ENCODE assay signal across 15 cellular contexts in the genomic region with DNA sequence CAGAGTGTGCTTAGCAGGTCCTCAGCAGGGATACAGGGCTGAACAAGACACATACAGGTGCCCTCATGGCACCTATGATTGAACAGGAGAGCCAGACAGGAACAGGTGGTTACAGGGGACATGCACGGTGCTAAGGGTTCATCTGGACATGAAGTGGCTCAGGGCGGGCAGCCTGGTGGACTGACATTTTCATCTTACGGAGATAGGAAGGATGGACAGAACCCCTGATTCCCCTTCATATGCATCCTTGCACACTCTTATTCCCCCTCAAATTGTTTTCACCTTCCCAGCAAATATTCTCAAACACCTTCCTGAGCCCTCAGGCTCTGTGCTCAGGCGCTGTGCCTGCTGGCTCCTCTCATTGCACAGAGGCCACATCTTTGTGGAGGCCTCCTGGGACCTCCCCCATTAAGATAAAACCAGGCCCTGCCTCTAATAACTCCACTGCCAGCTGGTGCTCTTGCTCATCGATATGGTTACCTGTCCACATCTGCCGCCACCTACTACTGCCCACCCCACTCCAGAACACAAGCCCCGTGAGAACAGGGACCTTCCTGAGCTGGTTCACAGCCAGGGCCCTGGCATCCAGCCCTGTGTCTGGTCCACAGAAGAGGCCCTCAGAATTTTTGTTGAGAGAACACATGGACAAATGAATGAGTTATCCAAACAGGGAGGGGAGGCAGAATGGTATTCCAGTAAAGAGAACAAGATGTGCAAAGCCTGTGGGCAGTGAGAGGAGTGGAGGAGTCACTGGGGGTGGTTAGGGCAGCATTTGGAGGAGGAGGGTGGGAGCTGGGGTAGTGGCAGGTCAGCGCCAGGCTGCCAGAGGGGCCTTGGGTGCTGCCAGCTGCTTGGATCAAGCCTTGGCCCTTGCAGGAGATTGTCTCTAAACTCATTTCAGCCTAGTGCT.
DNase-seq lines count a peak whose midpoint lies in the region; ATAC-seq and TF ChIP-seq lines count a peak whose summit lies in the region.
"Had no signal": no experiment of that assay in that cellular context is flagged by ENCODE, and none has a peak within 500 bp of the region (broad histone marks: within the 10 kb centered on the region; RNA-seq: fewer than 3 reads in every experiment).

No MANE protein-coding gene starts in this region.

- H3K4me2 ChIP-seq in SK-N-SH, result no peak overlapping the region

- TF ChIP-seq CTCF in SK-N-SH (IDR thresholded peaks at IDR 0.05) (no peak), tibial artery (IDR thresholded peaks at IDR 0.05) (no peak)

- no peaks in the 10 kb centered on the region for H3K79me2 ChIP-seq in SK-N-SH (ENCODE audit: insufficient read depth)

- 81% methylated on average over 8 of the region's 8 CpGs for whole genome bisulfite sequencing in SK-N-SH (ENCODE audit: low lambda C conversion rate)

- H3K36me3 ChIP-seq in SK-N-SH (replicated peaks in 1 of 2; ENCODE audit: control insufficient read depth in 1 of 2, insufficient read depth in 2 of 2, low read length in 1 of 2), result peaks cover 0 to 14% of the 10 kb centered on the region in 2 experiments
- peaks cover 0 to 33% (median 0%) of the 10 kb centered on the region in 3 donors for H3K36me3 ChIP-seq in tibial artery

- TF ChIP-seq EP300 in SK-N-SH (IDR thresholded peaks at IDR 0.05; ENCODE audit: borderline replicate concordance in 1 of 2, low read depth in 1 of 2, low read length in 1 of 2), result no peak

- TF ChIP-seq RAD21 in SK-N-SH (IDR thresholded peaks at IDR 0.05; ENCODE audit: low read length), result no peak

- H3K9ac ChIP-seq in SK-N-SH, result no peak overlapping the region

- H3K9me3 ChIP-seq in SK-N-SH, result no peaks in the 10 kb centered on the region
- no peaks in the 10 kb centered on the region for H3K9me3 ChIP-seq in tibial artery

- DNase-seq in SK-N-SH (no peak), caudate nucleus (lab: John Stamatoyannopoulos, UW) (peak in 4 of 61 donors; percentile 10 to 41 (median 21)), left lobe of liver (ENCODE audit: low spot score) (peak; percentile 35), tibial artery (peak in 1 of 2 donors; percentile 68), retina (no peak), NCI-H1417 (lab: John Stamatoyannopoulos, UW) (no peak)
- DNase-seq: ACHN; activated CD4-positive, CD25-positive, alpha-beta regulatory T cell treated with anti-CD3 and anti-CD28 coated beads, Interleukin-2, amount 50 U/mL, for 72 hours; activated T-cell treated with anti-CD3 and anti-CD28 coated beads, Interleukin-2, amount 50 U/mL, for 48 hours; HFFc6; PC-3; T-cell had no signal

- peaks cover 5% of the 10 kb centered on the region for H3F3A ChIP-seq in SK-N-SH (replicated peaks; ENCODE audit: insufficient read depth)

- intact Hi-C loops in tibial artery (cut with DNase I; ENCODE audit: low total_unique reads), result no loop called here

- POLR2A ChIA-PET in SK-N-SH (lab: Yijun Ruan, JAX), result no interaction called here

- H3K27me3 ChIP-seq in SK-N-SH (ENCODE audit: insufficient read depth), result no peaks in the 10 kb centered on the region
- no peaks in the 10 kb centered on the region for H3K27me3 ChIP-seq in tibial artery

- H3K4me3 ChIP-seq in SK-N-SH (ENCODE audit: low read depth in 2 of 2, low read length in 1 of 2) (no peak overlapping the region), tibial artery (no peak overlapping the region)

- H3K27ac ChIP-seq in SK-N-SH (ENCODE audit: low read depth in 2 of 2, low read length in 1 of 2) (peak overlapping the region in 1 of 2 experiments; percentile 54; a peak in 2 of 4 replicates), caudate nucleus (ENCODE audit: low read depth, low read length) (peak overlapping the region; percentile 14), tibial artery (peak overlapping the region; percentile 83 to 93)

- H3K9me2 ChIP-seq in SK-N-SH, result no peaks in the 10 kb centered on the region

- H2AFZ ChIP-seq in SK-N-SH (ENCODE audit: low read depth), result no peak overlapping the region

- ATAC-seq in SK-N-SH treated with all-trans-retinoic acid at 6 μM for 48 hours (no peak; the same call in 1 of the 3 replicates), left lobe of liver (no peak), HG03571 (IDR thresholded peaks at IDR 0.05; ENCODE audit: unreplicated experiment) (no peak)
- ATAC-seq: natural killer cell treated with Interleukin-12 subunit alpha and Interleukin-12 subunit beta and Interleukin-15 and Interleukin-18, amount 100 ng/mL, for 72 hours; PC-3; T-cell had no signal

- CTCF ChIA-PET in SK-N-SH (lab: Yijun Ruan, JAX), result interaction anchor here (0.8 kb wide), 1 partner anchor 11 kb away, joined by 3 read pairs; no protein-coding TSS in a partner anchor

- H4K20me1 ChIP-seq in SK-N-SH (ENCODE audit: insufficient read depth), result no peaks in the 10 kb centered on the region

- peaks cover 19 to 43% of the 10 kb centered on the region in 2 experiments; a peak in 2 of 4 replicates for H3K4me1 ChIP-seq in SK-N-SH (ENCODE audit: control insufficient read depth in 1 of 2, insufficient read depth in 2 of 2, low read depth in 1 of 2, low read length in 1 of 2)
- H3K4me1 ChIP-seq in tibial artery, result peaks cover 13 to 53% (median 42%) of the 10 kb centered on the region in 4 donors

TF ChIP-seq in SK-N-SH, 30 proteins besides CTCF, POLR2A, EP300 and RAD21:
- TF ChIP-seq, protein P1, sequence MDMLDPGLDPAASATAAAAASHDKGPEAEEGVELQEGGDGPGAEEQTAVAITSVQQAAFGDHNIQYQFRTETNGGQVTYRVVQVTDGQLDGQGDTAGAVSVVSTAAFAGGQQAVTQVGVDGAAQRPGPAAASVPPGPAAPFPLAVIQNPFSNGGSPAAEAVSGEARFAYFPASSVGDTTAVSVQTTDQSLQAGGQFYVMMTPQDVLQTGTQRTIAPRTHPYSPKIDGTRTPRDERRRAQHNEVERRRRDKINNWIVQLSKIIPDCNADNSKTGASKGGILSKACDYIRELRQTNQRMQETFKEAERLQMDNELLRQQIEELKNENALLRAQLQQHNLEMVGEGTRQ (IDR thresholded peaks at IDR 0.05; ENCODE audit: borderline replicate concordance, low read depth, low read length), result no peak
- TF ChIP-seq NFIC (IDR thresholded peaks at IDR 0.05; ENCODE audit: borderline replicate concordance) (peak; percentile 32; the same call in 1 of the 2 replicates), TCF12 (IDR thresholded peaks at IDR 0.05) (peak; percentile 70), RXRA (IDR thresholded peaks at IDR 0.05; ENCODE audit: borderline replicate concordance, low read depth) (no peak), GABPA (IDR thresholded peaks at IDR 0.05; ENCODE audit: low read depth) (no peak)
- TF ChIP-seq, protein P2, sequence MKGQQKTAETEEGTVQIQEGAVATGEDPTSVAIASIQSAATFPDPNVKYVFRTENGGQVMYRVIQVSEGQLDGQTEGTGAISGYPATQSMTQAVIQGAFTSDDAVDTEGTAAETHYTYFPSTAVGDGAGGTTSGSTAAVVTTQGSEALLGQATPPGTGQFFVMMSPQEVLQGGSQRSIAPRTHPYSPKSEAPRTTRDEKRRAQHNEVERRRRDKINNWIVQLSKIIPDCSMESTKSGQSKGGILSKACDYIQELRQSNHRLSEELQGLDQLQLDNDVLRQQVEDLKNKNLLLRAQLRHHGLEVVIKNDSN (IDR thresholded peaks at IDR 0.05; ENCODE audit: borderline replicate concordance, low read depth), result no peak
TF ChIP-seq in SK-N-SH: peak in this region for 2.

TF ChIP-seq in SK-N-SH treated with all-trans-retinoic acid at 6 μM for 48 hours, 23 proteins besides CTCF, POLR2A, EP300 and RAD21:
- TF ChIP-seq ARNTL (CRISPR knock-in tag; IDR thresholded peaks at IDR 0.05; ENCODE audit: borderline replicate concordance, low read depth) (no peak), ZNF565 (CRISPR knock-in tag; conservative IDR thresholded peaks at IDR 0.05; ENCODE audit: low read depth) (no peak), TCF4 (CRISPR knock-in tag; IDR thresholded peaks at IDR 0.05; ENCODE audit: borderline replicate concordance) (no peak), CSDC2 (CRISPR knock-in tag; IDR thresholded peaks at IDR 0.05) (no peak), SNAI2 (CRISPR knock-in tag; IDR thresholded peaks at IDR 0.05) (no peak), ZC3H10 (CRISPR knock-in tag; IDR thresholded peaks at IDR 0.05) (no peak), RARB (CRISPR knock-in tag; IDR thresholded peaks at IDR 0.05) (no peak), ZNF8 (CRISPR knock-in tag; IDR thresholded peaks at IDR 0.05) (no peak), ZFP3 (CRISPR knock-in tag; IDR thresholded peaks at IDR 0.05) (no peak), OSR1 (CRISPR knock-in tag; IDR thresholded peaks at IDR 0.05) (no peak), TOX (CRISPR knock-in tag; IDR thresholded peaks at IDR 0.05; ENCODE audit: borderline replicate concordance) (no peak), ISL1 (CRISPR knock-in tag; IDR thresholded peaks at IDR 0.05) (no peak)
- TF ChIP-seq, protein P3, sequence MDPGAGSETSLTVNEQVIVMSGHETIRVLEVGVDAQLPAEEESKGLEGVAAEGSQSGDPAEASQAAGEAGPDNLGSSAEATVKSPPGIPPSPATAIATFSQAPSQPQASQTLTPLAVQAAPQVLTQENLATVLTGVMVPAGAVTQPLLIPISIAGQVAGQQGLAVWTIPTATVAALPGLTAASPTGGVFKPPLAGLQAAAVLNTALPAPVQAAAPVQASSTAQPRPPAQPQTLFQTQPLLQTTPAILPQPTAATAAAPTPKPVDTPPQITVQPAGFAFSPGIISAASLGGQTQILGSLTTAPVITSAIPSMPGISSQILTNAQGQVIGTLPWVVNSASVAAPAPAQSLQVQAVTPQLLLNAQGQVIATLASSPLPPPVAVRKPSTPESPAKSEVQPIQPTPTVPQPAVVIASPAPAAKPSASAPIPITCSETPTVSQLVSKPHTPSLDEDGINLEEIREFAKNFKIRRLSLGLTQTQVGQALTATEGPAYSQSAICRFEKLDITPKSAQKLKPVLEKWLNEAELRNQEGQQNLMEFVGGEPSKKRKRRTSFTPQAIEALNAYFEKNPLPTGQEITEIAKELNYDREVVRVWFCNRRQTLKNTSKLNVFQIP (CRISPR knock-in tag; IDR thresholded peaks at IDR 0.05; ENCODE audit: borderline replicate concordance, low read depth), result no peak
